ENCODE assay signal across 25 cellular contexts in the genomic region with DNA sequence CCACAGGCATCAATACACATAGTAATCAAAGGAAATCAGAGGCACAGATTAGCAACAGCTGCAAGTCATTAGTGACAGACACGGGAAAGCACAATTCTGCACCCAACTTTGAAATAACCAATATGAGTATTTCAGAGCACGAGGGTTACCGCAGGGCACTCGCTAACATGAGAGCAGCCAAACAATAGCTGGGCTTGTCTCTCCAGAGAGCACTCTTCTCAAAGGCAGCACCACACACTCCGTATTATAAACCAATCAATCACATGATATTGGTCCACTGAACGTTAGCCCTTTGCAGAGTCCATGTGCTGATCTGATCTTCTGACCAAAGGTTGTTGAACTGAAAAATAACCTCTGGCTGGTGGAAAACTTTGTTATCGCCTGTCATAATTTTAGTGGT.
A peak's percentile ranks its signal among the peaks of the same experiment; 100 is the strongest.
DNase-seq lines count a peak whose midpoint lies in the region; FAIRE-seq lines count a peak whose summit lies in the region.
"Had no signal": no experiment of that assay in that cellular context is flagged by ENCODE, and none has a peak within 500 bp of the region (broad histone marks: within the 10 kb centered on the region; RNA-seq: fewer than 3 reads in every experiment).

No MANE protein-coding gene starts in this region.

- peaks cover 0 to 3% of the 10 kb centered on the region in 2 donors for H3K27me3 ChIP-seq in small intestine (ENCODE audit: control insufficient read depth in 2 of 2, insufficient read depth in 2 of 2, low read length in 2 of 2)
- H3K27me3 ChIP-seq: breast epithelium, hepatocyte, ovary had no signal

- H3K4me1 ChIP-seq in small intestine (ENCODE audit: control insufficient read depth in 2 of 2, insufficient read depth in 1 of 2, low read depth in 1 of 2, low read length in 1 of 2), result no peaks in the 10 kb centered on the region
- H3K4me1 ChIP-seq: breast epithelium, lower lobe of right lung had no signal

- 26 to 57% (median 34%) methylated on average over 7 of the region's 7 CpGs for WGBS in small intestine, 3 donors

- H3K9me3 ChIP-seq in small intestine (ENCODE audit: control insufficient read depth, low read depth), result no peaks in the 10 kb centered on the region
- H3K9me3 ChIP-seq: breast epithelium, lower lobe of right lung, ovary, thoracic aorta had no signal

- no peak overlapping the region for H3K4me3 ChIP-seq in small intestine (ENCODE audit: low read depth in 1 of 2, low read length in 2 of 2)
- H3K4me3 ChIP-seq: breast epithelium, coronary artery, hepatocyte, lower lobe of right lung, ovary, PC-9, thoracic aorta had no signal

- H3K36me3 ChIP-seq in small intestine (ENCODE audit: control insufficient read depth in 2 of 2, insufficient read depth in 2 of 2, low read length in 2 of 2), result no peaks in the 10 kb centered on the region
- H3K36me3 ChIP-seq: breast epithelium, lower lobe of right lung, ovary, thoracic aorta had no signal

- FAIRE-seq in small intestine (lab: Jason Lieb, UNC), result no peak
- FAIRE-seq: endothelial cell of umbilical vein, G401.6, islet of Langerhans had no signal

- DNase-seq in NCI-H748 (lab: John Stamatoyannopoulos, UW; ENCODE audit: unreplicated experiment) (peak; percentile 78), NCI-H748 treated with DMSO at 0.1 percent for 48 hours (lab: John Stamatoyannopoulos, UW) (no peak), NCI-H345 treated with DMSO at 0.1 percent for 48 hours (lab: John Stamatoyannopoulos, UW; ENCODE audit: unreplicated experiment) (peak; percentile 4), foreskin melanocyte (peak; percentile 93), small intestine (peak; percentile 57), NCI-H526 (lab: John Stamatoyannopoulos, UW) (no peak), LoVo (ENCODE audit: low spot score) (no peak)
- no peak for DNase-seq in stimulated activated naive CD4-positive, alpha-beta T cell treated with Interleukin-2 at 50 U/mL for 16 hours (lab: John Stamatoyannopoulos, UW)
- DNase-seq: activated CD4-positive, alpha-beta T cell treated with anti-CD3 and anti-CD28 coated beads, Interleukin-2, amount 50 U/mL, for 1 hour; activated CD8-positive, alpha-beta memory T cell treated with anti-CD3 and anti-CD28 coated beads, Interleukin-2, amount 50 U/mL, for 4 hours; activated effector memory CD4-positive, alpha-beta T cell treated with anti-CD3 and anti-CD28 coated beads, Interleukin-2, amount 50 U/mL, for 16 hours; foreskin fibroblast; IMR-90; lower lobe of right lung; NCI-H2029; ovary; PC-9; T-helper 17 cell had no signal

- H3K27ac ChIP-seq in small intestine (ENCODE audit: low read depth in 1 of 2, low read length in 1 of 2), result no peak overlapping the region
- H3K27ac ChIP-seq: breast epithelium, coronary artery, hepatocyte, lower lobe of right lung, ovary, PC-9, thoracic aorta had no signal

Comparison
In these comparisons a context has a peak if more than half of its experiments do, and no peak if none do; other contexts are left out.
1. DNase-seq: peak in NCI-H748 (single experiment), NCI-H345 treated with DMSO at 0.1 percent for 48 hours (single experiment), foreskin melanocyte (single experiment) and small intestine (single experiment); none in NCI-H748 treated with DMSO at 0.1 percent for 48 hours (single experiment), NCI-H526 (0 of 2), stimulated activated naive CD4-positive, alpha-beta T cell treated with Interleukin-2 at 50 U/mL for 16 hours (single experiment) and LoVo (single experiment).